Comparison of ENCODE assay signal across 1 cellular context in genomic region chr7:116171094-116171493, GRCh38.
TF ChIP-seq lines count a peak whose summit lies in the region.

No MANE protein-coding gene starts in this region.

TF ChIP-seq in GM12878, 131 proteins besides CTCF, POLR2A, EP300 and RAD21:
- TF ChIP-seq ZNF592 (IDR thresholded peaks at IDR 0.05) (no peak), ESRRA (IDR thresholded peaks at IDR 0.05; ENCODE audit: low read length) (no peak)
TF ChIP-seq in GM12878: peak in this region for 0.
